In the genomic region with DNA sequence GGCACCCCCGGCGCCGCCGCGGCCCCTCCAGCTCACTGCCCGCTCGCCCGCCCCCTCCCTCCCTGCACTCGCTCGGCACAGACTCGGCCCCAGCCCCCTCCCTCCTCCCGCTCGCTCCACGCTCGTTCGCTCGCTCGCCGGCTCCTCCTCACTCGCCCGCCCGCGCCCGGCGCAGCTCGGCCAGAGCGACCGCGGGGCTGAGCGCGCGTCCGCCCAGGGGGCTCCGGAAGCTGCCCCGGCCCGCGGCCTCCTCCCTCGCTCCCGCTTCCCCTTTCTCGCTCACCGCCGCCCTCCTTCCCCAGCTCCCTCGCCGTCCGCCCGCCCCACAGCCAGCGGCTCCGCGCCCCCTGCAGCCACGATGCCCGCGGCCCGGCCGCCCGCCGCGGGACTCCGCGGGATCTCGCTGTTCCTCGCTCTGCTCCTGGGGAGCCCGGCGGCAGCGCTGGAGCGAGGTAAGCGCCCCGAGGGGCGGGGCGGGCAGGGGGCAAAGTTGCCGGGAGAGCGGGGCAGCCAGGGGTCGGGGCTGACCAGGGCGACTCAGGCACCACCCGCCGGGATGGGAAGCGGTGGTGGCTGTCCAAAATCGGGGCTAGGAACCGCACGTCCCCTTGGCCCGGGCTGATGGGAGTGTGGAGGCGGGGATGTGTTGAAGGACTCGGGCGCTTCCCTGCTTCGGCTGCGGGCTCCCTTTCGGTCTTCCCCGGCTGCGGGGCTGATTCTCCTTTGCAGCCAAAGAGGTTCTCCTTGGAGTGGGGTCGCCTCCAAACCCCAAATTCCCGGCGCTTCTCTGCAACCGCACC, we compare ENCODE assay signal across 10 cellular contexts. TPM values are rescaled to one million over a fixed set of nuclear protein-coding genes. Genes with fewer than 3 reads are reported as not detected.
DNase-seq lines count a peak whose midpoint lies in the region; ATAC-seq and TF ChIP-seq lines count a peak whose summit lies in the region.
"Had no signal": no experiment of that assay in that cellular context is flagged by ENCODE, and none has a peak within 500 bp of the region (broad histone marks: within the 10 kb centered on the region; RNA-seq: fewer than 3 reads in every experiment).

TSS of gene SEZ6L (plus strand) at position 151 of the 800 bp plus-strand sequence. CDS start at position 359, 208 bp downstream.

- H3K9me3 Mint-ChIP-seq in memory B cell (peaks cover 2% of the 10 kb centered on the region), type B pancreatic cell (no peaks in the 10 kb centered on the region)

- H3K36me3 Mint-ChIP-seq in memory B cell = no peaks in the 10 kb centered on the region
- H3K36me3 Mint-ChIP-seq in type B pancreatic cell = no peaks in the 10 kb centered on the region
- H3K36me3 Mint-ChIP-seq: CD4-positive, CD25-positive, alpha-beta regulatory T cell had no signal

- peak; percentile 15 for TF ChIP-seq CTCF in type B pancreatic cell (conservative IDR thresholded peaks at IDR 0.05)

- peak; percentile 9 for DNase-seq in SIG-M5 treated with dmso at 0.1 percent for 504 hours (lab: John Stamatoyannopoulos, UW; ENCODE audit: unreplicated experiment)
- DNase-seq in SIG-M5 (lab: John Stamatoyannopoulos, UW) = no peak
- peak; percentile 43 for DNase-seq in astrocyte of the hippocampus (ENCODE audit: low read depth, low spot score)
- no peak for DNase-seq in memory B cell (ENCODE audit: low spot score in 2 of 2)
- no peak for DNase-seq in type B pancreatic cell (ENCODE audit: extremely low spot score, unreplicated experiment)
- DNase-seq in OCI-M1 (lab: John Stamatoyannopoulos, UW) = no peak
- no peak for DNase-seq in activated effector memory CD4-positive, alpha-beta T cell treated with anti-CD3 and anti-CD28 coated beads, Interleukin-2, amount 50 U/mL, for 16 hours
- DNase-seq in activated CD4-positive, alpha-beta T cell treated with anti-CD3 and anti-CD28 coated beads for 4 hours = no peak
- DNase-seq: CD4-positive, CD25-positive, alpha-beta regulatory T cell had no signal

- peaks cover 40% of the 10 kb centered on the region for H3K27me3 Mint-ChIP-seq in memory B cell
- peaks cover 89% of the 10 kb centered on the region for H3K27me3 Mint-ChIP-seq in type B pancreatic cell

- H3K4me1 Mint-ChIP-seq in memory B cell (peaks cover 8% of the 10 kb centered on the region), type B pancreatic cell (ENCODE audit: unreplicated experiment) (peaks cover 6% of the 10 kb centered on the region)
- H3K4me1 Mint-ChIP-seq: CD4-positive, CD25-positive, alpha-beta regulatory T cell had no signal

- ATAC-seq in memory B cell (ENCODE audit: low read depth) = peak; percentile 48

- H3K4me3 Mint-ChIP-seq in memory B cell (peak within 1 kb of the TSS; percentile 63), type B pancreatic cell (peak within 1 kb of the TSS; percentile 77)

- H3K27ac Mint-ChIP-seq in memory B cell = peak within 1 kb of the TSS; percentile 10
- H3K27ac Mint-ChIP-seq in type B pancreatic cell = no peak within 1 kb of the TSS

RNA-seq across cellular contexts. Expression of gene SEZ6L, which starts in this region (rescaled TPM):
- 8.6 and 11.6 TPM in 2 replicates for total RNA-seq in type B pancreatic cell (ENCODE audit: low replicate concordance)
- total RNA-seq: CD4-positive, CD25-positive, alpha-beta regulatory T cell; M059J had no signal

Comparison
In these comparisons a context has a peak if more than half of its experiments do, and no peak if none do; other contexts are left out.
1. DNase-seq: peak in SIG-M5 treated with dmso at 0.1 percent for 504 hours (single experiment) and astrocyte of the hippocampus (single experiment); none in SIG-M5 (single experiment), memory B cell (0 of 2), type B pancreatic cell (single experiment), OCI-M1 (single experiment), activated effector memory CD4-positive, alpha-beta T cell treated with anti-CD3 and anti-CD28 coated beads, Interleukin-2, amount 50 U/mL, for 16 hours (single experiment) and activated CD4-positive, alpha-beta T cell treated with anti-CD3 and anti-CD28 coated beads for 4 hours (0 of 2).